In the genomic region with DNA sequence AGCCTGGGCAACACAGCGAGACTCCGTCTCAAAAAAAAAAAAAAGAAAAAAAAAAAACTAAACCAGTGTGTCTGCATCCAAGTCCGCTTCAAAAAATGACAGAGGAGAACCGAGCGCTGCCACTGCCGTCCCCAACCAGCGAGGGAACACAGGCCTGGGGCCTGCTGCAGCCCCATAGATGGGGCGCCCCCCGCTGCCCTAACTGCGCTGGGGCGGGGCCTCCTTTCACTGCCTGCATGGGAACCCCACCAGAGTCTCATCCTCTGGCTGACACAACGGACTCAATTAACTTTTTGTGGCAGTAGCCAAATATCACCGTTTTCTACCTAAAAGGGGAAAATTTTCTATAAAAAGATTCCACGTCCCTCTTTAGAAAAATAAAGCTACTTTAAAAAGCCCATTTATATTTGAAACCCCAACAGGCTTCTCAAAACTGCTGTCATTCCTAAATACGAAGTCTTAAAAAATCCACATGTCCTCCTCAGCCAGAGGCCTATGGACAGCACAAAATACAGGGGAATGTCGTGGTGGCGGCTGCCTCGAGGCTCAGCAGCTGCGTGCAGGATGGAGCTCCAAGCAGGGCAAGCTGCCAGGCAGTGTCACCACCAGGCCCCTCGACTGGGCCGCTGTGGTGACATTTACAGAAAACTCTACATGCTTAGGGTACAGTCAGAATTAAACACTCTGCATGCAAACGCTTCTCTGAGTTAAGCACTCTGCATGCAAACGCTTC, we compare ENCODE assay signal across 20 cellular contexts. TPM values are rescaled to one million over a fixed set of nuclear protein-coding genes. Genes with fewer than 3 reads are reported as not detected.
DNase-seq lines count a peak whose midpoint lies in the region; ATAC-seq and TF ChIP-seq lines count a peak whose summit lies in the region.
"Had no signal": no experiment of that assay in that cellular context is flagged by ENCODE, and none has a peak within 500 bp of the region (broad histone marks: within the 10 kb centered on the region; RNA-seq: fewer than 3 reads in every experiment).

No MANE protein-coding gene starts in this region.

- TF ChIP-seq CTCF in NB4 (IDR thresholded peaks at IDR 0.05; ENCODE audit: low read depth, low read length) (peak; percentile 8), WTC11 (IDR thresholded peaks at IDR 0.05) (no peak), sigmoid colon (IDR thresholded peaks at IDR 0.05) (no peak)

- no peaks in the 10 kb centered on the region for H3K9me3 Mint-ChIP-seq in WTC11

- TF ChIP-seq POLR2A in NB4 (IDR thresholded peaks at IDR 0.05; ENCODE audit: extremely low read depth, insufficient read length) = no peak
- TF ChIP-seq POLR2A in sigmoid colon (IDR thresholded peaks at IDR 0.05) = no peak

- H3K4me3 ChIP-seq in NB4 (ENCODE audit: low read depth, low read length) (no peak overlapping the region), sigmoid colon (no peak overlapping the region)

- H3K27ac ChIP-seq in sigmoid colon = no peak overlapping the region
- H3K27ac ChIP-seq: 22Rv1, KMS-11 had no signal

- POLR2A ChIA-PET in WTC11 (lab: Charles Lee) = interaction anchor here (0.6 to 0.7 kb wide), 3 partner anchors 14 to 164 kb away, joined by 3 to 8 read pairs (median 5); no protein-coding TSS in a partner anchor

- peaks cover 20% of the 10 kb centered on the region for H3K36me3 Mint-ChIP-seq in WTC11

- H3K4me3 Mint-ChIP-seq in WTC11 = no peak overlapping the region
- H3K4me3 Mint-ChIP-seq: B cell; CD4-positive, alpha-beta memory T cell had no signal

- no peaks in the 10 kb centered on the region for H3K27me3 Mint-ChIP-seq in WTC11 (ENCODE audit: low read depth)
- H3K27me3 Mint-ChIP-seq: B cell; CD4-positive, alpha-beta memory T cell had no signal

- no peaks in the 10 kb centered on the region for H3K27me3 ChIP-seq in sigmoid colon

- 91 to 92% methylated on average over 23 of the region's 23 CpGs for WGBS in sigmoid colon, 2 donors

- DNase-seq in DMS79 treated with DMSO at 0.1 percent for 48 hours (lab: John Stamatoyannopoulos, UW) (peak; percentile 12), DMS79 (lab: John Stamatoyannopoulos, UW) (no peak), NB4 (ENCODE audit: low read depth) (no peak), WTC11 (ENCODE audit: low spot score) (no peak), myocyte (ENCODE audit: low read depth) (peak; percentile 46), NCI-H2196 (lab: John Stamatoyannopoulos, UW; ENCODE audit: unreplicated experiment) (no peak), middle frontal gyrus (ENCODE audit: extremely low spot score, low spot score) (no peak), sigmoid colon (no peak)
- DNase-seq: CD4-positive, alpha-beta memory T cell; GDM1; NCI-H1048; NCI-H146; NCI-H2107; NCI-H226; NCI-H526; OCI-M1 had no signal

- no peaks in the 10 kb centered on the region for H3K9me3 ChIP-seq in sigmoid colon

- ATAC-seq in WTC11 = peak; percentile 34; the same call in 1 of the 2 replicates
- ATAC-seq: HepG2 had no signal

- CTCF ChIA-PET in WTC11 (lab: Charles Lee) = interaction anchor here (0.6 to 1.5 kb wide), 3 partner anchors 61 to 319 kb away, joined by 3 to 4 read pairs (median 4); no protein-coding TSS in a partner anchor

- TF ChIP-seq EP300 in sigmoid colon (IDR thresholded peaks at IDR 0.05) = no peak

- no peak overlapping the region for H3K27ac Mint-ChIP-seq in WTC11
- H3K27ac Mint-ChIP-seq: B cell had no signal

- peaks cover 2% of the 10 kb centered on the region; the same call in 1 of the 2 replicates for H3K4me1 Mint-ChIP-seq in WTC11
- H3K4me1 Mint-ChIP-seq: B cell had no signal

- intact Hi-C loops in sigmoid colon (cut with DNase I) = no loop called here

- peaks cover 0 to 33% (median 4%) of the 10 kb centered on the region in 4 donors for H3K36me3 ChIP-seq in sigmoid colon

- peaks cover 0 to 5% (median under 1%) of the 10 kb centered on the region in 4 donors for H3K4me1 ChIP-seq in sigmoid colon

TF ChIP-seq in WTC11, 78 proteins besides CTCF, POLR2A, EP300 and RAD21 (continues in another document):
- TF ChIP-seq, protein P1, sequence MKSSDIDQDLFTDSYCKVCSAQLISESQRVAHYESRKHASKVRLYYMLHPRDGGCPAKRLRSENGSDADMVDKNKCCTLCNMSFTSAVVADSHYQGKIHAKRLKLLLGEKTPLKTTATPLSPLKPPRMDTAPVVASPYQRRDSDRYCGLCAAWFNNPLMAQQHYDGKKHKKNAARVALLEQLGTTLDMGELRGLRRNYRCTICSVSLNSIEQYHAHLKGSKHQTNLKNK (CRISPR knock-in tag; IDR thresholded peaks at IDR 0.05) = no peak
- TF ChIP-seq GRHL2 (CRISPR knock-in tag; IDR thresholded peaks at IDR 0.05; ENCODE audit: insufficient replicate concordance, severe bottlenecking) (no peak), TP53 (CRISPR knock-in tag; IDR thresholded peaks at IDR 0.05) (no peak), MYBL2 (CRISPR knock-in tag; IDR thresholded peaks at IDR 0.05) (no peak), FOXP1 (CRISPR knock-in tag; IDR thresholded peaks at IDR 0.05; ENCODE audit: borderline replicate concordance) (no peak), CREM (CRISPR knock-in tag; IDR thresholded peaks at IDR 0.05) (no peak), SP1 (CRISPR knock-in tag; conservative IDR thresholded peaks at IDR 0.05) (no peak), TEAD4 (CRISPR knock-in tag; IDR thresholded peaks at IDR 0.05) (no peak)
- TF ChIP-seq, protein P2, sequence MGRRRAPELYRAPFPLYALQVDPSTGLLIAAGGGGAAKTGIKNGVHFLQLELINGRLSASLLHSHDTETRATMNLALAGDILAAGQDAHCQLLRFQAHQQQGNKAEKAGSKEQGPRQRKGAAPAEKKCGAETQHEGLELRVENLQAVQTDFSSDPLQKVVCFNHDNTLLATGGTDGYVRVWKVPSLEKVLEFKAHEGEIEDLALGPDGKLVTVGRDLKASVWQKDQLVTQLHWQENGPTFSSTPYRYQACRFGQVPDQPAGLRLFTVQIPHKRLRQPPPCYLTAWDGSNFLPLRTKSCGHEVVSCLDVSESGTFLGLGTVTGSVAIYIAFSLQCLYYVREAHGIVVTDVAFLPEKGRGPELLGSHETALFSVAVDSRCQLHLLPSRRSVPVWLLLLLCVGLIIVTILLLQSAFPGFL (CRISPR knock-in tag; IDR thresholded peaks at IDR 0.05; ENCODE audit: borderline replicate concordance) = no peak
- TF ChIP-seq, protein P3, sequence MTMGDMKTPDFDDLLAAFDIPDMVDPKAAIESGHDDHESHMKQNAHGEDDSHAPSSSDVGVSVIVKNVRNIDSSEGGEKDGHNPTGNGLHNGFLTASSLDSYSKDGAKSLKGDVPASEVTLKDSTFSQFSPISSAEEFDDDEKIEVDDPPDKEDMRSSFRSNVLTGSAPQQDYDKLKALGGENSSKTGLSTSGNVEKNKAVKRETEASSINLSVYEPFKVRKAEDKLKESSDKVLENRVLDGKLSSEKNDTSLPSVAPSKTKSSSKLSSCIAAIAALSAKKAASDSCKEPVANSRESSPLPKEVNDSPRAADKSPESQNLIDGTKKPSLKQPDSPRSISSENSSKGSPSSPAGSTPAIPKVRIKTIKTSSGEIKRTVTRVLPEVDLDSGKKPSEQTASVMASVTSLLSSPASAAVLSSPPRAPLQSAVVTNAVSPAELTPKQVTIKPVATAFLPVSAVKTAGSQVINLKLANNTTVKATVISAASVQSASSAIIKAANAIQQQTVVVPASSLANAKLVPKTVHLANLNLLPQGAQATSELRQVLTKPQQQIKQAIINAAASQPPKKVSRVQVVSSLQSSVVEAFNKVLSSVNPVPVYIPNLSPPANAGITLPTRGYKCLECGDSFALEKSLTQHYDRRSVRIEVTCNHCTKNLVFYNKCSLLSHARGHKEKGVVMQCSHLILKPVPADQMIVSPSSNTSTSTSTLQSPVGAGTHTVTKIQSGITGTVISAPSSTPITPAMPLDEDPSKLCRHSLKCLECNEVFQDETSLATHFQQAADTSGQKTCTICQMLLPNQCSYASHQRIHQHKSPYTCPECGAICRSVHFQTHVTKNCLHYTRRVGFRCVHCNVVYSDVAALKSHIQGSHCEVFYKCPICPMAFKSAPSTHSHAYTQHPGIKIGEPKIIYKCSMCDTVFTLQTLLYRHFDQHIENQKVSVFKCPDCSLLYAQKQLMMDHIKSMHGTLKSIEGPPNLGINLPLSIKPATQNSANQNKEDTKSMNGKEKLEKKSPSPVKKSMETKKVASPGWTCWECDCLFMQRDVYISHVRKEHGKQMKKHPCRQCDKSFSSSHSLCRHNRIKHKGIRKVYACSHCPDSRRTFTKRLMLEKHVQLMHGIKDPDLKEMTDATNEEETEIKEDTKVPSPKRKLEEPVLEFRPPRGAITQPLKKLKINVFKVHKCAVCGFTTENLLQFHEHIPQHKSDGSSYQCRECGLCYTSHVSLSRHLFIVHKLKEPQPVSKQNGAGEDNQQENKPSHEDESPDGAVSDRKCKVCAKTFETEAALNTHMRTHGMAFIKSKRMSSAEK (CRISPR knock-in tag; IDR thresholded peaks at IDR 0.05; ENCODE audit: borderline replicate concordance) = no peak
- TF ChIP-seq, protein P4, sequence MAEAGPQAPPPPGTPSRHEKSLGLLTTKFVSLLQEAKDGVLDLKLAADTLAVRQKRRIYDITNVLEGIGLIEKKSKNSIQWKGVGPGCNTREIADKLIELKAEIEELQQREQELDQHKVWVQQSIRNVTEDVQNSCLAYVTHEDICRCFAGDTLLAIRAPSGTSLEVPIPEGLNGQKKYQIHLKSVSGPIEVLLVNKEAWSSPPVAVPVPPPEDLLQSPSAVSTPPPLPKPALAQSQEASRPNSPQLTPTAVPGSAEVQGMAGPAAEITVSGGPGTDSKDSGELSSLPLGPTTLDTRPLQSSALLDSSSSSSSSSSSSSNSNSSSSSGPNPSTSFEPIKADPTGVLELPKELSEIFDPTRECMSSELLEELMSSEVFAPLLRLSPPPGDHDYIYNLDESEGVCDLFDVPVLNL (CRISPR knock-in tag; IDR thresholded peaks at IDR 0.05; ENCODE audit: borderline replicate concordance, low read depth) = no peak
- TF ChIP-seq, protein P5, sequence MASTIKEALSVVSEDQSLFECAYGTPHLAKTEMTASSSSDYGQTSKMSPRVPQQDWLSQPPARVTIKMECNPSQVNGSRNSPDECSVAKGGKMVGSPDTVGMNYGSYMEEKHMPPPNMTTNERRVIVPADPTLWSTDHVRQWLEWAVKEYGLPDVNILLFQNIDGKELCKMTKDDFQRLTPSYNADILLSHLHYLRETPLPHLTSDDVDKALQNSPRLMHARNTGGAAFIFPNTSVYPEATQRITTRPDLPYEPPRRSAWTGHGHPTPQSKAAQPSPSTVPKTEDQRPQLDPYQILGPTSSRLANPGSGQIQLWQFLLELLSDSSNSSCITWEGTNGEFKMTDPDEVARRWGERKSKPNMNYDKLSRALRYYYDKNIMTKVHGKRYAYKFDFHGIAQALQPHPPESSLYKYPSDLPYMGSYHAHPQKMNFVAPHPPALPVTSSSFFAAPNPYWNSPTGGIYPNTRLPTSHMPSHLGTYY (CRISPR knock-in tag; IDR thresholded peaks at IDR 0.05) = no peak

RNA-seq across cellular contexts. Expression of a gene that starts 30.4 kb away (rescaled TPM):
- 60.0 to 63.6 TPM (median 60.5 TPM) in 3 replicates for total RNA-seq in WTC11 (2021)
- 24.4 and 27.1 TPM in 2 replicates for total RNA-seq in myocyte
- polyA plus RNA-seq in myocyte (2012) = 28.0 TPM
- 10 to 100 TPM; 24.6 to 28.5 (median 25.5) TPM for total RNA-seq in sigmoid colon
- 10 to 100 TPM; 12.7 to 71.0 (median 18.0) TPM for polyA plus RNA-seq in sigmoid colon

Comparison
In these comparisons a context has a peak if more than half of its experiments do, and no peak if none do; other contexts are left out.
1. DNase-seq: peak in DMS79 treated with DMSO at 0.1 percent for 48 hours (single experiment) and myocyte (single experiment); none in DMS79 (single experiment), NB4 (single experiment), WTC11 (single experiment), NCI-H2196 (single experiment), middle frontal gyrus (single experiment) and sigmoid colon (single experiment).